Comparison of ENCODE assay signal across 9 cellular contexts in the genomic region with DNA sequence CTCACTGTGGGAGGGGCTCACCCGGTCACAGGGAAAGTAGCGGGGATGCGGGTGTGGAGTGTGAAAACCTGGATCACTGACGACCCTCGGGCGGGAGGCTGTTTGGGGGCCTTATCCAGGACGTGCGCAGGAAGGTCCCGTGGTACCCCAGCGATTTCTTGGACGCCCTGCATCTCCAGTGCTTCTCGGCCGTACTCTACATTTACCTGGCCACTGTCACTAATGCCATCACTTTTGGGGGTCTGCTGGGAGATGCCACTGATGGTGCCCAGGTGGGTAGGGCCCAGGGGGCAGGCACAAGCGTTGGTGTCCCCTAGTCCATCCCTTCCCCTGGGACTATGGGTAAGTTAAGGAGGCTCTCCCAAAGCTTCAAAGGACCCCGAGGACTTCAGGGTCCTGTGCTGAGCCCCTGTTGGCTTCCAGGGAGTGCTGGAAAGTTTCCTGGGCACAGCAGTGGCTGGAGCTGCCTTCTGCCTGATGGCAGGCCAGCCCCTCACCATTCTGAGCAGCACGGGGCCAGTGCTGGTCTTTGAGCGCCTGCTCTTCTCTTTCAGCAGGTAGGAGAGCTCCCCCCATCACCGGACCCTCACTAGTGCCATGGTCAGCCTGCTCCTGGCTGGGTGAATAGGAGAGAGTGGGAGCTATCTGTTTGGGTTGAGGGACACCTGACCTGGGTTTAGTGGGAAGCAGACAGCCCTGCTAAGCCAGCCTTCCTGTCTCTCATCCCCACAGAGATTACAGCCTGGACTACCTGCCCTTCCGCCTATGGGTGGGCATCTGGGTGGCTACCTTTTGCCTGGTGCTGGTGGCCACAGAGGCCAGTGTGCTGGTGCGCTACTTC. TPM values are rescaled to one million over a fixed set of nuclear protein-coding genes. Genes with fewer than 3 reads are reported as not detected.
DNase-seq lines count a peak whose midpoint lies in the region; ATAC-seq, FAIRE-seq and TF ChIP-seq lines count a peak whose summit lies in the region.
"Had no signal": no experiment of that assay in that cellular context is flagged by ENCODE, and none has a peak within 500 bp of the region (broad histone marks: within the 10 kb centered on the region; RNA-seq: fewer than 3 reads in every experiment).

No MANE protein-coding gene starts in this region.

- H3K27ac Mint-ChIP-seq in mesothelial cell of epicardium, result no peak overlapping the region

- peak overlapping the region; percentile 71 for H3K4me3 Mint-ChIP-seq in mesothelial cell of epicardium

- H3K27me3 ChIP-seq in AG04450 (ENCODE audit: control insufficient read depth, insufficient read depth, low read length) (peaks cover 12% of the 10 kb centered on the region), HUES48 (ENCODE audit: control insufficient read depth, insufficient read depth, low read length) (peaks cover 8% of the 10 kb centered on the region; the same call in 1 of the 2 replicates), bronchial epithelial cell (ENCODE audit: control insufficient read depth, insufficient read depth, low read length) (no peaks in the 10 kb centered on the region)

- no peaks in the 10 kb centered on the region for H3K9me3 Mint-ChIP-seq in mesothelial cell of epicardium

- POLR2A ChIA-PET in AG04450 (lab: Yijun Ruan, JAX), result no interaction called here

- ATAC-seq in HG02623 (IDR thresholded peaks at IDR 0.05; ENCODE audit: unreplicated experiment), result no peak

- TF ChIP-seq CTCF in AG04450 (IDR thresholded peaks at IDR 0.05; ENCODE audit: low read depth, low read length) (no peak), bronchial epithelial cell (IDR thresholded peaks at IDR 0.05; ENCODE audit: insufficient read depth, low read length, severe bottlenecking) (no peak), mesothelial cell of epicardium (IDR thresholded peaks at IDR 0.05; ENCODE audit: unreplicated experiment) (no peak)

- H3K4me1 Mint-ChIP-seq in mesothelial cell of epicardium, result peaks cover 4% of the 10 kb centered on the region

- no peaks in the 10 kb centered on the region for H3K36me3 ChIP-seq in HUES48 (ENCODE audit: control insufficient read depth, insufficient read depth, low read length)
- no peaks in the 10 kb centered on the region for H3K36me3 ChIP-seq in bronchial epithelial cell (ENCODE audit: control insufficient read depth, insufficient read depth, low read length)

- no peak overlapping the region for H3K27ac ChIP-seq in AG04450 (ENCODE audit: low read depth, low read length)
- no peak overlapping the region for H3K27ac ChIP-seq in HUES48 (ENCODE audit: low read depth, low read length)

- CTCF ChIA-PET in AG04450 (lab: Charles Lee), result interaction anchor here (0.6 to 9.5 kb wide), 20 partner anchors 9 to 1125 kb away, joined by 3 to 279 read pairs (median 4); partner anchors contain the start of genes EIF4EBP3, HBEGF and PCDHGC5

- H3K9ac ChIP-seq in HUES48 (ENCODE audit: low read depth, low read length), result peak overlapping the region; percentile 61

- no peak for DNase-seq in AG04450 (ENCODE audit: low read depth, low spot score)
- DNase-seq in bronchial epithelial cell (ENCODE audit: low read depth), result no peak
- no peak for DNase-seq in mesothelial cell of epicardium (ENCODE audit: low spot score in 2 of 2, unreplicated experiment in 2 of 2)
- DNase-seq in DMS 273 treated with DMSO at 0.1 percent for 48 hours (lab: John Stamatoyannopoulos, UW), result no peak
- DNase-seq in dermis blood vessel endothelial cell, result no peak
- no peak for DNase-seq in NCI-H1092 (lab: John Stamatoyannopoulos, UW)

- H3K4me3 ChIP-seq in AG04450 (ENCODE audit: low read depth, low read length) (peak overlapping the region; percentile 47), HUES48 (ENCODE audit: low read depth, low read length) (peak overlapping the region; percentile 68), bronchial epithelial cell (ENCODE audit: low read depth, low read length) (peak overlapping the region; percentile 36)

- no peaks in the 10 kb centered on the region; the same call in 1 of the 2 replicates for H3K4me1 ChIP-seq in HUES48 (ENCODE audit: control insufficient read depth, insufficient read depth, low read length)

- H3K9me3 ChIP-seq in AG04450 (ENCODE audit: control insufficient read depth, insufficient read depth, low read length) (no peaks in the 10 kb centered on the region; the same call in 1 of the 2 replicates), HUES48 (ENCODE audit: control insufficient read depth, insufficient read depth, low read length) (no peaks in the 10 kb centered on the region)

- H3K36me3 Mint-ChIP-seq in mesothelial cell of epicardium, result no peaks in the 10 kb centered on the region

- peak; percentile 32 for FAIRE-seq in bronchial epithelial cell (lab: Jason Lieb, UNC)

- H3K27me3 Mint-ChIP-seq in mesothelial cell of epicardium (ENCODE audit: low read depth), result no peaks in the 10 kb centered on the region

RNA-seq across cellular contexts. Expression of gene SLC4A9, which starts 3.9 kb away (rescaled TPM):
- not detected in 2 replicates for polyA plus RNA-seq in AG04450 (2011; rRNA removed)
- polyA minus RNA-seq in AG04450 (2011; rRNA and poly(A)+ RNA removed), result not detected in 2 replicates
- total RNA-seq in bronchial epithelial cell, result 0.38 TPM in 1 of 2 replicates, not detected in the other
- 1.8 to 2.5 TPM (median 2.2 TPM) in 3 replicates for total RNA-seq in mesothelial cell of epicardium
- not detected in 2 replicates for total RNA-seq in dermis blood vessel endothelial cell
- total RNA-seq: myocyte had no signal

RNA-seq across cellular contexts. Expression of gene HBEGF, which starts 17.4 kb away (rescaled TPM):
- 6.6 and 7.0 TPM in 2 replicates for polyA plus RNA-seq in AG04450 (2011; rRNA removed)
- 2.2 and 3.3 TPM in 2 replicates for polyA minus RNA-seq in AG04450 (2011; rRNA and poly(A)+ RNA removed)
- total RNA-seq in bronchial epithelial cell (23.8 and 76.6 TPM in 2 replicates), mesothelial cell of epicardium (7.2 to 8.0 TPM (median 8.0 TPM) in 3 replicates), dermis blood vessel endothelial cell (30.6 and 33.4 TPM in 2 replicates)

RNA-seq across cellular contexts. Expression of gene ANKHD1, which starts 37.8 kb away (rescaled TPM):
- 54.3 and 56.6 TPM in 2 replicates for polyA plus RNA-seq in AG04450 (2011; rRNA removed)
- polyA minus RNA-seq in AG04450 (2011; rRNA and poly(A)+ RNA removed), result 62.4 and 93.9 TPM in 2 replicates
- total RNA-seq in bronchial epithelial cell (77.1 and 85.8 TPM in 2 replicates), mesothelial cell of epicardium (121 to 129 TPM (median 128 TPM) in 3 replicates), dermis blood vessel endothelial cell (70.1 and 80.0 TPM in 2 replicates)
